ENCODE assay signal across 15 cellular contexts in genomic region chr6:21375206-21375605, GRCh38.
A peak's percentile ranks its signal among the peaks of the same experiment; 100 is the strongest.
DNase-seq lines count a peak whose midpoint lies in the region; ATAC-seq and TF ChIP-seq lines count a peak whose summit lies in the region.
"Had no signal": no experiment of that assay in that cellular context is flagged by ENCODE, and none has a peak within 500 bp of the region (broad histone marks: within the 10 kb centered on the region; RNA-seq: fewer than 3 reads in every experiment).

No MANE protein-coding gene starts in this region.

- H3K36me3 Mint-ChIP-seq in T-helper 17 cell (ENCODE audit: low read depth) (no peaks in the 10 kb centered on the region), natural killer cell (no peaks in the 10 kb centered on the region)
- H3K36me3 Mint-ChIP-seq: WTC11 had no signal

- H3K4me1 Mint-ChIP-seq in T-helper 17 cell, result no peaks in the 10 kb centered on the region
- no peaks in the 10 kb centered on the region for H3K4me1 Mint-ChIP-seq in natural killer cell

- peaks cover 6% of the 10 kb centered on the region for H3K27me3 Mint-ChIP-seq in T-helper 17 cell
- peaks cover 0 to 8% of the 10 kb centered on the region in 2 donors for H3K27me3 Mint-ChIP-seq in natural killer cell (ENCODE audit: low read depth in 2 of 2)

- intact Hi-C loops in natural killer cell (cut with micrococcal nuclease), result no loop called here

- no peaks in the 10 kb centered on the region for H3K9me3 ChIP-seq in T-helper 17 cell (ENCODE audit: control insufficient read depth, low read length, poor library complexity, severe bottlenecking)
- H3K9me3 ChIP-seq: breast epithelium, esophagus squamous epithelium, heart right ventricle had no signal

- no peaks in the 10 kb centered on the region for H3K9me3 Mint-ChIP-seq in natural killer cell
- H3K9me3 Mint-ChIP-seq: WTC11 had no signal

- H3K27ac Mint-ChIP-seq in T-helper 17 cell (no peak overlapping the region), natural killer cell (no peak overlapping the region)
- H3K27ac Mint-ChIP-seq: WTC11 had no signal

- peak; percentile 72 for ATAC-seq in GM18519 (IDR thresholded peaks at IDR 0.05; ENCODE audit: low FRiP score, unreplicated experiment)
- peak; percentile 73 for ATAC-seq in GM21515 (IDR thresholded peaks at IDR 0.05; ENCODE audit: unreplicated experiment)
- peak; percentile 58 for ATAC-seq in HG02981 (IDR thresholded peaks at IDR 0.05; ENCODE audit: unreplicated experiment)
- ATAC-seq in HG03571 (IDR thresholded peaks at IDR 0.05; ENCODE audit: unreplicated experiment), result no peak
- no peak for ATAC-seq in T-helper 17 cell
- no peak for ATAC-seq in natural killer cell
- ATAC-seq: heart right ventricle, WTC11 had no signal

- TF ChIP-seq CTCF in natural killer cell (IDR thresholded peaks at IDR 0.05), result no peak

- H3K4me3 Mint-ChIP-seq in T-helper 17 cell (no peak overlapping the region), natural killer cell (no peak overlapping the region)
- H3K4me3 Mint-ChIP-seq: WTC11 had no signal

- DNase-seq in left kidney (ENCODE audit: low read depth, low spot score), result peak; percentile 69
- no peak for DNase-seq in NCI-H1694 (lab: John Stamatoyannopoulos, UW)
- no peak for DNase-seq in T-helper 17 cell
- DNase-seq in natural killer cell, result no peak
- DNase-seq: activated naive CD4-positive, alpha-beta T cell treated with Interleukin-2 at 50 U/mL for 16 hours; esophagus squamous epithelium; heart right ventricle; NCI-H187 treated with DMSO at 0.1 percent for 48 hours; SW 1271 had no signal

Comparison
In these comparisons a context has a peak if more than half of its experiments do, and no peak if none do; other contexts are left out.
1. ATAC-seq: peak in GM18519 (single experiment), GM21515 (single experiment) and HG02981 (single experiment); none in HG03571 (single experiment), T-helper 17 cell (single experiment) and natural killer cell (0 of 3).